Comparison of ENCODE assay signal across 1 cellular context in genomic region chr1:154812911-154813816, GRCh38.
TF ChIP-seq lines count a peak whose summit lies in the region.

No MANE protein-coding gene starts in this region.

TF ChIP-seq in HEK293, 187 proteins besides CTCF, POLR2A, EP300 and RAD21 (continued from another document):
- TF ChIP-seq PRDM10 (tag by site-specific recombination; IDR thresholded peaks at IDR 0.05) (peak; percentile 70), ZNF398 (tag by site-specific recombination; IDR thresholded peaks at IDR 0.05) (no peak), ZBTB17 (tag by site-specific recombination; IDR thresholded peaks at IDR 0.05) (no peak), GLIS2 (tag by site-specific recombination; IDR thresholded peaks at IDR 0.05) (peak; percentile 66), ZNF362 (tag by site-specific recombination; IDR thresholded peaks at IDR 0.05) (peak; percentile 59; the same call in 1 of the 2 replicates), ZIC2 (tag by site-specific recombination; IDR thresholded peaks at IDR 0.05) (peak; percentile 90), ZNF184 (tag by site-specific recombination; IDR thresholded peaks at IDR 0.05) (no peak), SP7 (tag by site-specific recombination; IDR thresholded peaks at IDR 0.05) (peak; percentile 76), SCRT2 (tag by site-specific recombination; IDR thresholded peaks at IDR 0.05) (peak; percentile 97), EGR2 (tag by site-specific recombination; IDR thresholded peaks at IDR 0.05; ENCODE audit: low read depth) (peak; percentile 82), ZNF202 (tag by site-specific recombination; IDR thresholded peaks at IDR 0.05; ENCODE audit: borderline replicate concordance) (no peak), KLF1 (tag by site-specific recombination; IDR thresholded peaks at IDR 0.05) (0 out of 2 replicates have a peak, but pooled peaks have one; percentile 20), PRDM1 (tag by site-specific recombination; IDR thresholded peaks at IDR 0.05) (peak; percentile 29; the same call in 1 of the 2 replicates), ZBTB20 (tag by site-specific recombination; IDR thresholded peaks at IDR 0.05) (peak; percentile 81), SP2 (tag by site-specific recombination; IDR thresholded peaks at IDR 0.05) (peak; percentile 61), KLF17 (tag by site-specific recombination; IDR thresholded peaks at IDR 0.05) (peak; percentile 90), ZNF514 (tag by site-specific recombination; IDR thresholded peaks at IDR 0.05) (no peak), GLIS1 (tag by site-specific recombination; IDR thresholded peaks at IDR 0.05) (peak; percentile 99), HOXC10 (CRISPR knock-in tag; IDR thresholded peaks at IDR 0.05) (no peak), ZFP69B (tag by site-specific recombination; IDR thresholded peaks at IDR 0.05) (no peak), ZNF394 (tag by site-specific recombination; IDR thresholded peaks at IDR 0.05; ENCODE audit: borderline replicate concordance) (0 out of 2 replicates have a peak, but pooled peaks have one; percentile 25), ZSCAN23 (tag by site-specific recombination; IDR thresholded peaks at IDR 0.05) (0 out of 2 replicates have a peak, but pooled peaks have one; percentile 21), ZNF341 (tag by site-specific recombination; IDR thresholded peaks at IDR 0.05; ENCODE audit: low read depth) (0 out of 2 replicates have a peak, but pooled peaks have one; percentile 9), PATZ1 (tag by site-specific recombination; IDR thresholded peaks at IDR 0.05) (peak; percentile 52), ZBTB49 (tag by site-specific recombination; IDR thresholded peaks at IDR 0.05; ENCODE audit: low read depth) (no peak), ZNF366 (tag by site-specific recombination; conservative IDR thresholded peaks at IDR 0.05) (peak; percentile 65; the same call in 1 of the 2 replicates)
